In the genomic region with DNA sequence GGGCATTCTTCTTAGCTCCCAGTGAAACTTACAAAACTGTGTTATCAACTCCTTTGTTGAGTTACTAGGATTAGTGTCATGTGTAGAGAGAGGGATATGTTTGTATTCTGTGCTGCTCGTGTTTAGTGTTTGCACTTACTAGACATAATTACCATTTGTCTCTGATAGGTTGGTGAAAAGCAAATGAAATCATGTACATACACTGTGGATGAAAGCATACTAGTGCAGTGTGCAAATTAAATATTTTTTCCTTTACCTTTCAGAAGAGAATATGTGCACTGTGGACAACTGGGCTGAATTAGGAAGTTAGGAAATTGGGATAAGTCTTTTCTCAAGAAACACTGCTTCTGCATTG, we compare ENCODE assay signal across 1 cellular context.
TF ChIP-seq lines count a peak whose summit lies in the region.

No MANE protein-coding gene starts in this region.

TF ChIP-seq in K562, 482 proteins besides CTCF, POLR2A, EP300 and RAD21:
- TF ChIP-seq, protein P1, sequence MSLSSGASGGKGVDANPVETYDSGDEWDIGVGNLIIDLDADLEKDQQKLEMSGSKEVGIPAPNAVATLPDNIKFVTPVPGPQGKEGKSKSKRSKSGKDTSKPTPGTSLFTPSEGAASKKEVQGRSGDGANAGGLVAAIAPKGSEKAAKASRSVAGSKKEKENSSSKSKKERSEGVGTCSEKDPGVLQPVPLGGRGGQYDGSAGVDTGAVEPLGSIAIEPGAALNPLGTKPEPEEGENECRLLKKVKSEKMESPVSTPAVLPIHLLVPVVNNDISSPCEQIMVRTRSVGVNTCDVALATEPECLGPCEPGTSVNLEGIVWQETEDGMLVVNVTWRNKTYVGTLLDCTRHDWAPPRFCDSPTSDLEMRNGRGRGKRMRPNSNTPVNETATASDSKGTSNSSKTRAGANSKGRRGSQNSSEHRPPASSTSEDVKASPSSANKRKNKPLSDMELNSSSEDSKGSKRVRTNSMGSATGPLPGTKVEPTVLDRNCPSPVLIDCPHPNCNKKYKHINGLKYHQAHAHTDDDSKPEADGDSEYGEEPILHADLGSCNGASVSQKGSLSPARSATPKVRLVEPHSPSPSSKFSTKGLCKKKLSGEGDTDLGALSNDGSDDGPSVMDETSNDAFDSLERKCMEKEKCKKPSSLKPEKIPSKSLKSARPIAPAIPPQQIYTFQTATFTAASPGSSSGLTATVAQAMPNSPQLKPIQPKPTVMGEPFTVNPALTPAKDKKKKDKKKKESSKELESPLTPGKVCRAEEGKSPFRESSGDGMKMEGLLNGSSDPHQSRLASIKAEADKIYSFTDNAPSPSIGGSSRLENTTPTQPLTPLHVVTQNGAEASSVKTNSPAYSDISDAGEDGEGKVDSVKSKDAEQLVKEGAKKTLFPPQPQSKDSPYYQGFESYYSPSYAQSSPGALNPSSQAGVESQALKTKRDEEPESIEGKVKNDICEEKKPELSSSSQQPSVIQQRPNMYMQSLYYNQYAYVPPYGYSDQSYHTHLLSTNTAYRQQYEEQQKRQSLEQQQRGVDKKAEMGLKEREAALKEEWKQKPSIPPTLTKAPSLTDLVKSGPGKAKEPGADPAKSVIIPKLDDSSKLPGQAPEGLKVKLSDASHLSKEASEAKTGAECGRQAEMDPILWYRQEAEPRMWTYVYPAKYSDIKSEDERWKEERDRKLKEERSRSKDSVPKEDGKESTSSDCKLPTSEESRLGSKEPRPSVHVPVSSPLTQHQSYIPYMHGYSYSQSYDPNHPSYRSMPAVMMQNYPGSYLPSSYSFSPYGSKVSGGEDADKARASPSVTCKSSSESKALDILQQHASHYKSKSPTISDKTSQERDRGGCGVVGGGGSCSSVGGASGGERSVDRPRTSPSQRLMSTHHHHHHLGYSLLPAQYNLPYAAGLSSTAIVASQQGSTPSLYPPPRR (CRISPR knock-in tag; IDR thresholded peaks at IDR 0.05; ENCODE audit: borderline replicate concordance) = no peak
- TF ChIP-seq BDP1 (IDR thresholded peaks at IDR 0.05; ENCODE audit: insufficient read depth, insufficient read length) (no peak), ZNF239 (CRISPR knock-in tag; IDR thresholded peaks at IDR 0.05) (no peak), POLR2G (IDR thresholded peaks at IDR 0.05; ENCODE audit: low read depth, low read length) (no peak), C11orf30 (IDR thresholded peaks at IDR 0.05; ENCODE audit: low read depth) (0 out of 2 replicates have a peak, but pooled peaks have one; percentile 4), YY1 (IDR thresholded peaks at IDR 0.05; ENCODE audit: borderline replicate concordance in 1 of 3, control insufficient read depth in 1 of 3, extremely low read depth in 1 of 3, insufficient read depth in 3 of 3, insufficient read length in 1 of 3, insufficient replicate concordance in 2 of 3, low read depth in 1 of 3, low read length in 2 of 3) (no peak)
- TF ChIP-seq, protein P2, sequence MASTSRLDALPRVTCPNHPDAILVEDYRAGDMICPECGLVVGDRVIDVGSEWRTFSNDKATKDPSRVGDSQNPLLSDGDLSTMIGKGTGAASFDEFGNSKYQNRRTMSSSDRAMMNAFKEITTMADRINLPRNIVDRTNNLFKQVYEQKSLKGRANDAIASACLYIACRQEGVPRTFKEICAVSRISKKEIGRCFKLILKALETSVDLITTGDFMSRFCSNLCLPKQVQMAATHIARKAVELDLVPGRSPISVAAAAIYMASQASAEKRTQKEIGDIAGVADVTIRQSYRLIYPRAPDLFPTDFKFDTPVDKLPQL (IDR thresholded peaks at IDR 0.05; ENCODE audit: extremely low read depth, insufficient read length) = no peak
- TF ChIP-seq, protein P3, sequence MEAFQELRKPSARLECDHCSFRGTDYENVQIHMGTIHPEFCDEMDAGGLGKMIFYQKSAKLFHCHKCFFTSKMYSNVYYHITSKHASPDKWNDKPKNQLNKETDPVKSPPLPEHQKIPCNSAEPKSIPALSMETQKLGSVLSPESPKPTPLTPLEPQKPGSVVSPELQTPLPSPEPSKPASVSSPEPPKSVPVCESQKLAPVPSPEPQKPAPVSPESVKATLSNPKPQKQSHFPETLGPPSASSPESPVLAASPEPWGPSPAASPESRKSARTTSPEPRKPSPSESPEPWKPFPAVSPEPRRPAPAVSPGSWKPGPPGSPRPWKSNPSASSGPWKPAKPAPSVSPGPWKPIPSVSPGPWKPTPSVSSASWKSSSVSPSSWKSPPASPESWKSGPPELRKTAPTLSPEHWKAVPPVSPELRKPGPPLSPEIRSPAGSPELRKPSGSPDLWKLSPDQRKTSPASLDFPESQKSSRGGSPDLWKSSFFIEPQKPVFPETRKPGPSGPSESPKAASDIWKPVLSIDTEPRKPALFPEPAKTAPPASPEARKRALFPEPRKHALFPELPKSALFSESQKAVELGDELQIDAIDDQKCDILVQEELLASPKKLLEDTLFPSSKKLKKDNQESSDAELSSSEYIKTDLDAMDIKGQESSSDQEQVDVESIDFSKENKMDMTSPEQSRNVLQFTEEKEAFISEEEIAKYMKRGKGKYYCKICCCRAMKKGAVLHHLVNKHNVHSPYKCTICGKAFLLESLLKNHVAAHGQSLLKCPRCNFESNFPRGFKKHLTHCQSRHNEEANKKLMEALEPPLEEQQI (IDR thresholded peaks at IDR 0.05) = no peak
- TF ChIP-seq, protein P4, sequence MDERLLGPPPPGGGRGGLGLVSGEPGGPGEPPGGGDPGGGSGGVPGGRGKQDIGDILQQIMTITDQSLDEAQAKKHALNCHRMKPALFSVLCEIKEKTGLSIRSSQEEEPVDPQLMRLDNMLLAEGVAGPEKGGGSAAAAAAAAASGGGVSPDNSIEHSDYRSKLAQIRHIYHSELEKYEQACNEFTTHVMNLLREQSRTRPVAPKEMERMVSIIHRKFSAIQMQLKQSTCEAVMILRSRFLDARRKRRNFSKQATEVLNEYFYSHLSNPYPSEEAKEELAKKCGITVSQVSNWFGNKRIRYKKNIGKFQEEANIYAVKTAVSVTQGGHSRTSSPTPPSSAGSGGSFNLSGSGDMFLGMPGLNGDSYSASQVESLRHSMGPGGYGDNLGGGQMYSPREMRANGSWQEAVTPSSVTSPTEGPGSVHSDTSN (CRISPR knock-in tag; IDR thresholded peaks at IDR 0.05; ENCODE audit: low read depth) = no peak
- TF ChIP-seq, protein P4 (tag; conservative IDR thresholded peaks at IDR 0.05; ENCODE audit: low read depth) = no peak
TF ChIP-seq in K562: peak in this region for 1.
